22 cellular contexts compared by ENCODE assay signal in genomic region chr7:70480913-70481579, GRCh38.
A peak's percentile ranks its signal among the peaks of the same experiment; 100 is the strongest.
DNase-seq lines count a peak whose midpoint lies in the region; ATAC-seq, FAIRE-seq and TF ChIP-seq lines count a peak whose summit lies in the region.
"Had no signal": no experiment of that assay in that cellular context is flagged by ENCODE, and none has a peak within 500 bp of the region (broad histone marks: within the 10 kb centered on the region; RNA-seq: fewer than 3 reads in every experiment).

No MANE protein-coding gene starts in this region.

- POLR2A ChIA-PET in HepG2 (lab: Yijun Ruan, JAX) (no interaction called here), K562 (lab: Yijun Ruan, JAX) (no interaction called here)

- BruUV-seq in HepG2 (replicated peaks; lab: Mats Ljungman, UMichigan), result no TSS peak
- BruUV-seq in K562 (replicated peaks; lab: Mats Ljungman, UMichigan), result no TSS peak

- H3K4me1 ChIP-seq in HepG2 (ENCODE audit: insufficient read depth, low read length), result no peaks in the 10 kb centered on the region
- H3K4me1 ChIP-seq in right lobe of liver, result peaks cover 0 to 17% (median 8%) of the 10 kb centered on the region in 4 donors
- H3K4me1 ChIP-seq in K562 (replicated peaks in 1 of 2; ENCODE audit: control insufficient read depth in 2 of 2, insufficient read depth in 2 of 2, low read length in 2 of 2), result no peaks in the 10 kb centered on the region
- H3K4me1 ChIP-seq: pancreas had no signal

- H3K27ac ChIP-seq in HepG2 (ENCODE audit: extremely low read length, insufficient read depth, low read length), result no peak overlapping the region
- no peak overlapping the region for H3K27ac ChIP-seq in right lobe of liver
- no peak overlapping the region for H3K27ac ChIP-seq in K562 (ENCODE audit: extremely low read depth, low read depth, low read length)
- H3K27ac ChIP-seq: pancreas, thoracic aorta had no signal

- peaks cover 3% of the 10 kb centered on the region for H3K9me1 ChIP-seq in K562 (ENCODE audit: control insufficient read depth, insufficient read depth, low read length)

- TF ChIP-seq RAD21 in HepG2 (CRISPR knock-in tag; IDR thresholded peaks at IDR 0.05), result no peak
- no peak for TF ChIP-seq RAD21 in K562 (CRISPR knock-in tag; conservative IDR thresholded peaks at IDR 0.05 in 1 of 2, IDR thresholded peaks at IDR 0.05 in 1 of 2)

- intact Hi-C loops in HepG2 (cut with micrococcal nuclease; ENCODE audit: unreplicated experiment) (no loop called here), right lobe of liver (cut with DNase I) (no loop called here), K562 (cut with micrococcal nuclease) (no loop called here), left colon (cut with DNase I, micrococcal nuclease) (no loop called here)

- no peak overlapping the region for H3K4me2 ChIP-seq in HepG2 (ENCODE audit: low read depth, low read length)
- no peak overlapping the region for H3K4me2 ChIP-seq in K562 (ENCODE audit: insufficient read depth, low read length)

- in situ Hi-C loops in HepG2 (cut with HindIII; ENCODE audit: extremely low pct_ligation_motif_present, low pct_unique_long_range_greater_than_20kb) (no loop called here), K562 (cut with MboI) (no loop called here)

- H3K36me3 ChIP-seq in HepG2 (replicated peaks in 1 of 2; ENCODE audit: control insufficient read depth in 1 of 2, insufficient read depth in 2 of 2, low read length in 2 of 2), result no peaks in the 10 kb centered on the region
- no peaks in the 10 kb centered on the region for H3K36me3 ChIP-seq in right lobe of liver
- no peaks in the 10 kb centered on the region for H3K36me3 ChIP-seq in K562 (ENCODE audit: control insufficient read depth, insufficient read depth, low read length)
- H3K36me3 ChIP-seq: pancreas, thoracic aorta had no signal

- H4K20me1 ChIP-seq in HepG2 (ENCODE audit: insufficient read depth, low read length), result no peaks in the 10 kb centered on the region
- H4K20me1 ChIP-seq in K562 (replicated peaks; ENCODE audit: control insufficient read depth, insufficient read depth, low read length), result no peaks in the 10 kb centered on the region

- TF ChIP-seq CTCF in HepG2 (CRISPR knock-in tag; IDR thresholded peaks at IDR 0.05) (no peak), right lobe of liver (IDR thresholded peaks at IDR 0.05) (no peak), K562 (IDR thresholded peaks at IDR 0.05 in 2 of 3, conservative IDR thresholded peaks at IDR 0.05 in 1 of 3; ENCODE audit: insufficient read depth in 2 of 3, low read depth in 1 of 3, low read length in 3 of 3) (no peak), foreskin fibroblast (IDR thresholded peaks at IDR 0.05; ENCODE audit: low read depth, low read length) (no peak)

- no peaks in the 10 kb centered on the region for H3K9me3 ChIP-seq in HepG2 (ENCODE audit: low read length)
- no peaks in the 10 kb centered on the region for H3K9me3 ChIP-seq in right lobe of liver
- H3K9me3 ChIP-seq in K562 (replicated peaks; ENCODE audit: control insufficient read depth, insufficient read depth, low read depth, low read length), result no peaks in the 10 kb centered on the region
- H3K9me3 ChIP-seq: pancreas, thoracic aorta had no signal

- H3K9ac ChIP-seq in HepG2 (ENCODE audit: insufficient read depth, low read depth, low read length) (no peak overlapping the region), K562 (ENCODE audit: insufficient read depth in 1 of 2, low read depth in 2 of 2, low read length in 2 of 2) (no peak overlapping the region)

- WGBS in HepG2 (ENCODE audit: low lambda C conversion rate), result 33% methylated on average over 8 of the region's 8 CpGs
- WGBS in right lobe of liver (ENCODE audit: insufficient coverage, low coverage, low lambda C conversion rate, missing lambda C conversion rate), result 90% methylated on average over 5 of the region's 8 CpGs
- WGBS in K562 (ENCODE audit: insufficient coverage, low coverage, missing lambda C conversion rate), result 2% methylated on average over 8 of the region's 8 CpGs

- CTCF ChIA-PET in HepG2 (lab: Yijun Ruan, JAX; ENCODE audit: low intra/inter-chr PET ratio, low total read pairs) (no interaction called here), K562 (lab: Yijun Ruan, JAX; ENCODE audit: low intra/inter-chr PET ratio) (no interaction called here)

- TF ChIP-seq POLR2A in HepG2 (IDR thresholded peaks at IDR 0.05; ENCODE audit: insufficient read depth in 1 of 2, low read depth in 2 of 2, low read length in 2 of 2) (no peak), right lobe of liver (IDR thresholded peaks at IDR 0.05) (no peak), K562 (conservative IDR thresholded peaks at IDR 0.05) (no peak)

- TF ChIP-seq EP300 in HepG2 (IDR thresholded peaks at IDR 0.05; ENCODE audit: low read depth in 2 of 2, low read length in 2 of 2), result no peak
- TF ChIP-seq EP300 in HepG2 (CRISPR knock-in tag; IDR thresholded peaks at IDR 0.05; ENCODE audit: borderline replicate concordance), result no peak
- no peak for TF ChIP-seq EP300 in K562 (IDR thresholded peaks at IDR 0.05; ENCODE audit: low read length)

- H2AFZ ChIP-seq in HepG2 (ENCODE audit: low read length), result no peak overlapping the region
- H2AFZ ChIP-seq in K562 (ENCODE audit: low read depth, low read length), result no peak overlapping the region

- no peak for ATAC-seq in HepG2
- ATAC-seq in right lobe of liver, result no peak
- ATAC-seq in K562, result no peak
- ATAC-seq in left colon, result peak; percentile 35
- ATAC-seq: naive thymus-derived CD4-positive, alpha-beta T cell; pancreas; WTC11 had no signal

- no peak for FAIRE-seq in HepG2 (lab: Jason Lieb, UNC)
- FAIRE-seq in K562 (lab: Jason Lieb, UNC), result no peak
- FAIRE-seq: pancreas had no signal

- no peak for DNase-seq in HepG2 (ENCODE audit: low spot score)
- no peak for DNase-seq in right lobe of liver
- DNase-seq in K562 (ENCODE audit: extremely low read depth in 1 of 4, low spot score in 3 of 4), result no peak
- no peak for DNase-seq in left colon
- no peak for DNase-seq in NCI-H1930 (lab: John Stamatoyannopoulos, UW)
- DNase-seq in NCI-H524 (lab: John Stamatoyannopoulos, UW), result no peak
- DNase-seq in foreskin fibroblast, result no peak
- no peak for DNase-seq in stimulated activated naive CD4-positive, alpha-beta T cell (lab: John Stamatoyannopoulos, UW)
- DNase-seq: activated CD4-positive, alpha-beta memory T cell treated with anti-CD3 and anti-CD28 coated beads for 36 hours; activated naive CD4-positive, alpha-beta T cell treated with anti-CD3 and anti-CD28 coated beads, Interleukin-2, amount 50 U/mL, for 16 hours; activated T-cell treated with anti-CD3 and anti-CD28 coated beads, Interleukin-2, amount 50 U/mL, for 24 hours; CD4-positive, CD25-positive, alpha-beta regulatory T cell; erythroblast; naive thymus-derived CD4-positive, alpha-beta T cell; NCI-H2081; pancreas; SHP77 treated with DMSO at 0.1 percent for 48 hours; stimulated activated CD4-positive, alpha-beta T cell treated with anti-CD3 and anti-CD28 coated beads, Interleukin-4, amount 100 ng/mL, for 24 hours had no signal

- H3K79me2 ChIP-seq in HepG2 (ENCODE audit: insufficient read depth, low read length) (no peaks in the 10 kb centered on the region), K562 (ENCODE audit: control insufficient read depth, insufficient read depth, low read length) (no peaks in the 10 kb centered on the region)

- no peak overlapping the region for H3K4me3 ChIP-seq in HepG2 (replicated peaks in 1 of 3; ENCODE audit: insufficient read depth in 1 of 3, low read depth in 2 of 3, low read length in 3 of 3)
- H3K4me3 ChIP-seq in right lobe of liver, result no peak overlapping the region
- no peak overlapping the region for H3K4me3 ChIP-seq in K562
- H3K4me3 ChIP-seq in foreskin fibroblast (ENCODE audit: low read depth in 1 of 2, low read length in 2 of 2), result no peak overlapping the region
- H3K4me3 ChIP-seq: lung, pancreas, skin epidermis, thoracic aorta had no signal

- no peaks in the 10 kb centered on the region for H3K27me3 ChIP-seq in HepG2 (ENCODE audit: control insufficient read depth in 1 of 2, insufficient read depth in 2 of 2, low read length in 2 of 2)
- no peaks in the 10 kb centered on the region for H3K27me3 ChIP-seq in right lobe of liver
- H3K27me3 ChIP-seq in K562 (ENCODE audit: control insufficient read depth in 2 of 2, insufficient read depth in 2 of 2, low read length in 2 of 2), result peaks cover 0 to 9% of the 10 kb centered on the region in 2 experiments; a peak in 3 of 5 replicates
- H3K27me3 ChIP-seq: pancreas had no signal

TF ChIP-seq in HepG2, 621 proteins besides CTCF, POLR2A, EP300 and RAD21 (continues in another document):
- no peak for TF ChIP-seq ZNF691 (CRISPR knock-in tag; IDR thresholded peaks at IDR 0.05; ENCODE audit: borderline replicate concordance, low read depth)
- TF ChIP-seq SP1 (IDR thresholded peaks at IDR 0.05), result no peak
- TF ChIP-seq SP1 (CRISPR knock-in tag; IDR thresholded peaks at IDR 0.05), result no peak
- TF ChIP-seq ZNF251 (CRISPR knock-in tag; IDR thresholded peaks at IDR 0.05), result no peak
- TF ChIP-seq ZNF616 (CRISPR knock-in tag; IDR thresholded peaks at IDR 0.05; ENCODE audit: low read depth), result no peak
- peak; percentile 56 for TF ChIP-seq MAFF (IDR thresholded peaks at IDR 0.05; ENCODE audit: low read depth, low read length)
- TF ChIP-seq ZNF556 (CRISPR knock-in tag; IDR thresholded peaks at IDR 0.05; ENCODE audit: borderline replicate concordance), result no peak

TF ChIP-seq in K562, 482 proteins besides CTCF, POLR2A, EP300 and RAD21:
- peak; percentile 39; the same call in 1 of the 2 replicates for TF ChIP-seq C11orf30 (IDR thresholded peaks at IDR 0.05; ENCODE audit: low read depth)
- TF ChIP-seq FOS (IDR thresholded peaks at IDR 0.05; ENCODE audit: extremely low read depth, insufficient read length), result no peak
- no peak for TF ChIP-seq ATF7 (IDR thresholded peaks at IDR 0.05)
- peak; percentile 64 for TF ChIP-seq ZNF316 (IDR thresholded peaks at IDR 0.05)
- TF ChIP-seq MAFF (IDR thresholded peaks at IDR 0.05; ENCODE audit: low read length), result 0 out of 2 replicates have a peak, but pooled peaks have one; percentile 10
- TF ChIP-seq MAFG (tag; conservative IDR thresholded peaks at IDR 0.05), result peak; percentile 47; the same call in 1 of the 2 replicates
- TF ChIP-seq GABPB2 (CRISPR knock-in tag; conservative IDR thresholded peaks at IDR 0.05), result no peak

Comparison
In these comparisons a context has a peak if more than half of its experiments do, and no peak if none do; other contexts are left out.
1. Of the 241 proteins assayed by ChIP-seq in both HepG2 and K562: peak only in HepG2: MAFK; only in K562: MAFG; in both: MAFF; in neither: 238.